Comparison of ENCODE assay signal across 18 cellular contexts in genomic region chr18:31402026-31402373, GRCh38. TPM values are rescaled to one million over a fixed set of nuclear protein-coding genes. Genes with fewer than 3 reads are reported as not detected.
DNase-seq lines count a peak whose midpoint lies in the region; ATAC-seq and TF ChIP-seq lines count a peak whose summit lies in the region.
"Had no signal": no experiment of that assay in that cellular context is flagged by ENCODE, and none has a peak within 500 bp of the region (broad histone marks: within the 10 kb centered on the region; RNA-seq: fewer than 3 reads in every experiment).

No MANE protein-coding gene starts in this region.

- no peak for TF ChIP-seq POLR2A in right lobe of liver (IDR thresholded peaks at IDR 0.05)

- no peaks in the 10 kb centered on the region for H3K79me2 ChIP-seq in neural progenitor cell (ENCODE audit: low read depth)

- H3K9ac ChIP-seq in endocrine pancreas (ENCODE audit: control insufficient read depth, insufficient read depth, low read length) (no peak overlapping the region), neural progenitor cell (no peak overlapping the region)

- H3K9me3 Mint-ChIP-seq in Caco-2 (ENCODE audit: unreplicated experiment) (no peaks in the 10 kb centered on the region), neural progenitor cell (no peaks in the 10 kb centered on the region)
- H3K9me3 Mint-ChIP-seq: CD14-positive monocyte had no signal

- H3K4me1 Mint-ChIP-seq in Caco-2 (ENCODE audit: low read depth, unreplicated experiment): peaks cover 16% of the 10 kb centered on the region
- no peaks in the 10 kb centered on the region for H3K4me1 Mint-ChIP-seq in neural progenitor cell
- H3K4me1 Mint-ChIP-seq: CD14-positive monocyte had no signal

- CTCF ChIA-PET in Caco-2 (lab: Charles Lee): interaction anchor here (0.9 kb wide), 1 partner anchor 23 kb away, joined by 3 read pairs; no protein-coding TSS in a partner anchor

- H3K4me3 ChIP-seq in Caco-2 (ENCODE audit: low read depth, low read length) (no peak overlapping the region), LNCaP clone FGC (ENCODE audit: low read depth, low read length) (no peak overlapping the region), endocrine pancreas (ENCODE audit: control insufficient read depth, insufficient read depth, low read length) (peak overlapping the region; percentile 45), right lobe of liver (peak overlapping the region in 2 of 3 donors; percentile 17 to 23), right atrium auricular region (no peak overlapping the region), neural progenitor cell (no peak overlapping the region)
- H3K4me3 ChIP-seq: Peyer's patch had no signal

- peaks cover 24% of the 10 kb centered on the region for H3K4me1 ChIP-seq in Caco-2
- H3K4me1 ChIP-seq in endocrine pancreas (ENCODE audit: control insufficient read depth, insufficient read depth, low read length): peaks cover 29% of the 10 kb centered on the region
- H3K4me1 ChIP-seq in right lobe of liver: peaks cover 0 to 31% (median 15%) of the 10 kb centered on the region in 4 donors
- H3K4me1 ChIP-seq in right atrium auricular region: peaks cover 0 to 7% of the 10 kb centered on the region in 2 donors
- no peaks in the 10 kb centered on the region for H3K4me1 ChIP-seq in neural progenitor cell

- H3K4me2 ChIP-seq in neural progenitor cell: no peak overlapping the region

- H3K36me3 Mint-ChIP-seq in Caco-2 (ENCODE audit: insufficient read depth, unreplicated experiment): no peaks in the 10 kb centered on the region
- H3K36me3 Mint-ChIP-seq in neural progenitor cell: no peaks in the 10 kb centered on the region
- H3K36me3 Mint-ChIP-seq: CD14-positive monocyte had no signal

- intact Hi-C loops in Caco-2 (cut with micrococcal nuclease; ENCODE audit: unreplicated experiment): loop anchor here (10.0 kb wide), 1 partner anchor 197 kb away; no protein-coding TSS in a partner anchor
- intact Hi-C loops in right lobe of liver (cut with DNase I): no loop called here

- H3K27me3 ChIP-seq in Caco-2 (replicated peaks; ENCODE audit: control insufficient read depth, insufficient read depth, low read length) (no peaks in the 10 kb centered on the region), endocrine pancreas (ENCODE audit: control insufficient read depth, insufficient read depth, low read length) (no peaks in the 10 kb centered on the region), right lobe of liver (no peaks in the 10 kb centered on the region), right atrium auricular region (no peaks in the 10 kb centered on the region), neural progenitor cell (no peaks in the 10 kb centered on the region)
- H3K27me3 ChIP-seq: Peyer's patch had no signal

- H3K36me3 ChIP-seq in Caco-2 (ENCODE audit: control insufficient read depth, insufficient read depth, low read length) (no peaks in the 10 kb centered on the region), endocrine pancreas (ENCODE audit: control insufficient read depth, insufficient read depth, low read length) (no peaks in the 10 kb centered on the region), right lobe of liver (no peaks in the 10 kb centered on the region), right atrium auricular region (no peaks in the 10 kb centered on the region), neural progenitor cell (no peaks in the 10 kb centered on the region)
- H3K36me3 ChIP-seq: Peyer's patch had no signal

- no peak for TF ChIP-seq CTCF in Caco-2 (IDR thresholded peaks at IDR 0.05; ENCODE audit: insufficient read depth in 1 of 2, low read depth in 1 of 2, low read length in 1 of 2, severe bottlenecking in 1 of 2, unreplicated experiment in 1 of 2)
- no peak for TF ChIP-seq CTCF in LNCaP clone FGC (IDR thresholded peaks at IDR 0.05; ENCODE audit: control insufficient read depth, extremely low read depth, insufficient read depth)
- TF ChIP-seq CTCF in right lobe of liver (IDR thresholded peaks at IDR 0.05): no peak
- no peak for TF ChIP-seq CTCF in right atrium auricular region (IDR thresholded peaks at IDR 0.05)
- no peak for TF ChIP-seq CTCF in neural progenitor cell (IDR thresholded peaks at IDR 0.05)

- peak; percentile 77 to 89 (median 88) for ATAC-seq in right lobe of liver
- ATAC-seq: SK-N-SH treated with all-trans-retinoic acid at 6 μM for 48 hours had no signal

- BruUV-seq in Caco-2 (replicated peaks; lab: Mats Ljungman, UMichigan): no TSS peak

- no peaks in the 10 kb centered on the region for H4K20me1 ChIP-seq in neural progenitor cell (ENCODE audit: low read depth)

- H3K4me3 Mint-ChIP-seq in Caco-2 (ENCODE audit: unreplicated experiment): no peak overlapping the region
- no peak overlapping the region for H3K4me3 Mint-ChIP-seq in neural progenitor cell
- H3K4me3 Mint-ChIP-seq: CD14-positive monocyte had no signal

- peak overlapping the region; percentile 58 for H3K27ac Mint-ChIP-seq in Caco-2 (ENCODE audit: unreplicated experiment)
- no peak overlapping the region for H3K27ac Mint-ChIP-seq in neural progenitor cell
- H3K27ac Mint-ChIP-seq: CD14-positive monocyte had no signal

- H3K27ac ChIP-seq in right lobe of liver: peak overlapping the region; percentile 19 to 69 (median 61)
- no peak overlapping the region for H3K27ac ChIP-seq in right atrium auricular region
- no peak overlapping the region for H3K27ac ChIP-seq in neural progenitor cell

- POLR2A ChIA-PET in Caco-2 (lab: Charles Lee): no interaction called here

- H3K27me3 Mint-ChIP-seq in Caco-2 (ENCODE audit: insufficient read depth, unreplicated experiment): no peaks in the 10 kb centered on the region
- H3K27me3 Mint-ChIP-seq in neural progenitor cell (ENCODE audit: insufficient read depth, low read depth): no peaks in the 10 kb centered on the region

- DNase-seq in Caco-2 (no peak), LNCaP clone FGC (ENCODE audit: low read depth) (peak; percentile 42), right lobe of liver (no peak), right atrium auricular region (ENCODE audit: low spot score) (no peak), NCI-H187 treated with DMSO at 0.1 percent for 48 hours (lab: John Stamatoyannopoulos, UW) (no peak), neural progenitor cell (ENCODE audit: low spot score) (no peak), amniotic stem cell (lab: John Stamatoyannopoulos, UW) (no peak)
- DNase-seq: GF-D8, NCI-H1092, NCI-H345, NCI-H748 treated with DMSO at 0.1 percent for 48 hours, SHP77 had no signal

- H2AFZ ChIP-seq in neural progenitor cell (replicated peaks): no peak overlapping the region

- H3K9me3 ChIP-seq in Caco-2 (no peaks in the 10 kb centered on the region), endocrine pancreas (ENCODE audit: control insufficient read depth, low read length) (no peaks in the 10 kb centered on the region), right lobe of liver (no peaks in the 10 kb centered on the region), right atrium auricular region (no peaks in the 10 kb centered on the region), neural progenitor cell (ENCODE audit: low read depth) (no peaks in the 10 kb centered on the region)
- H3K9me3 ChIP-seq: Peyer's patch had no signal

- no peaks in the 10 kb centered on the region for H3F3A ChIP-seq in neural progenitor cell (ENCODE audit: low read depth)

RNA-seq across cellular contexts. Expression of gene DSG4, which starts 25.4 kb away (rescaled TPM):
- total RNA-seq in Caco-2 (2022) (not detected in 2 replicates), right lobe of liver (not detected), right atrium auricular region (not detected), neural progenitor cell (ENCODE audit: low replicate concordance) (not detected in 2 replicates)
- total RNA-seq: A673, MCF 10A had no signal

RNA-seq across cellular contexts. Expression of gene DSG3, which starts 45.5 kb away (rescaled TPM):
- total RNA-seq in Caco-2 (2022): 0.14 TPM in 1 of 2 replicates, not detected in the other
- under 1 TPM in 1 of 6 experiments, not detected in 5; 0.09 TPM for total RNA-seq in right lobe of liver
- total RNA-seq in right atrium auricular region: under 1 TPM in 1 of 2 donors, not detected in 1; 0.08 TPM
- total RNA-seq in neural progenitor cell (ENCODE audit: low replicate concordance): not detected in 2 replicates
- total RNA-seq: A673 had no signal

Comparison
In these comparisons a context has a peak if more than half of its experiments do, and no peak if none do; other contexts are left out.
1. H3K4me3 ChIP-seq: peak in endocrine pancreas (single experiment) and right lobe of liver (2 of 3); none in Caco-2 (single experiment), LNCaP clone FGC (single experiment), right atrium auricular region (0 of 2) and neural progenitor cell (single experiment).
2. H3K27ac ChIP-seq: peak in right lobe of liver (3 of 3); none in right atrium auricular region (0 of 2) and neural progenitor cell (single experiment).